In the genomic region with DNA sequence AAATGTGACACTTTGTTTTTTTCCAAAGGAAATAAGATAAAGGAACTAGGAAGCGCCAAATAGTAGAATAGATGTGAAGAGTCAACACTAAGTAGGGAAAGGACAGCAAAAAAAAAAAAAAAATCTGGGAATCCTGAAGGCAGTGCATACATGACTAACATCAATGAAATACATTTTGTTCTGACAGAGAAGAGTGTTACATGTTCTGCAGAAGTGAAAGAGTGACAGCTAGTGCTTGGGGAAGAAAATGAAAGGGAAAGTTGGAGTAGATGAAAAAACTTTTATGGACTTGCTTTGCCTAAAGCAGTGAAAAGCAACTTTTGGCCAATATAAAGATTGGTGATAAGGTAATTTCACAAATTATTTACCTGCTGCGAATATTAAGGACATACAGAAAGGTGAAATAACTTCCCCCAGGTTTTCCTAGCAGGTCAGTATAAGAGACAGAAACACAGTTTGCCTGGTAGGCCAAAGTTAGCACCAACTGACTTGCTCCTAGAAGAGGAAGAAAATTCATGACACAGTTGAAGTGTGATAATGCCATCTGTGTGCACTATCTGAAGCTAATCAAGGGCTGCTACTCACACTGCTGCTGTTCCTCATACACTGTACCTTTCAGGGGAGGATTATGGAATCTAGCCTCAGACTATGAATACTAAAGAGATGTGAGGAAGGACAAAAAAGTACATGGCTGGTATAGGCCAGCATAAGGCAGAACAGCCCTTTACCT, we compare ENCODE assay signal across 8 cellular contexts. TPM values are rescaled to one million over a fixed set of nuclear protein-coding genes. Genes with fewer than 3 reads are reported as not detected.
DNase-seq lines count a peak whose midpoint lies in the region; ATAC-seq and TF ChIP-seq lines count a peak whose summit lies in the region.

No MANE protein-coding gene starts in this region.

- H3K9me3 Mint-ChIP-seq in stimulated activated naive CD8-positive, alpha-beta T cell treated with anti-CD3 and anti-CD28 coated beads, Interleukin-15, Interleukin-2, amounts not matched to agents 100 ng/mL and 50 ng/mL, for 24 hours: no peaks in the 10 kb centered on the region

- in situ Hi-C loops in KBM-7 (cut with MboI; ENCODE audit: low pct_unique_long_range_greater_than_20kb, low sequenced_read_pairs) (no loop called here), brain microvascular endothelial cell (cut with HindIII; ENCODE audit: low pct_ligation_motif_present, low sequenced_read_pairs) (no loop called here)

- no peak for DNase-seq in stimulated activated naive CD8-positive, alpha-beta T cell treated with anti-CD3 and anti-CD28 coated beads, Interleukin-15, Interleukin-2, amounts not matched to agents 100 U/mL and 50 U/mL, for 24 hours
- DNase-seq in KBM-7 (peak; percentile 20), erythroblast (lab: John Stamatoyannopoulos, UW) (peak; percentile 43 to 62), uterus (no peak), iPS-NIHi11 (ENCODE audit: low spot score) (no peak), cerebellum (ENCODE audit: low spot score) (no peak), brain microvascular endothelial cell (no peak)

- H3K27ac Mint-ChIP-seq in stimulated activated naive CD8-positive, alpha-beta T cell treated with anti-CD3 and anti-CD28 coated beads, Interleukin-15, Interleukin-2, amounts not matched to agents 100 ng/mL and 50 ng/mL, for 24 hours: peak overlapping the region; percentile 41

- H3K4me1 ChIP-seq in uterus: no peaks in the 10 kb centered on the region

- no peaks in the 10 kb centered on the region for H3K36me3 ChIP-seq in uterus
- H3K36me3 ChIP-seq in brain microvascular endothelial cell (replicated peaks): no peaks in the 10 kb centered on the region

- no peak overlapping the region for H3K4me3 ChIP-seq in uterus
- no peak overlapping the region for H3K4me3 ChIP-seq in brain microvascular endothelial cell (ENCODE audit: low read depth, low read length)

- TF ChIP-seq CTCF in uterus (IDR thresholded peaks at IDR 0.05) (no peak), brain microvascular endothelial cell (IDR thresholded peaks at IDR 0.05; ENCODE audit: low read depth, low read length, missing control alignments) (no peak)

- TF ChIP-seq POLR2A in erythroblast (IDR thresholded peaks at IDR 0.05; ENCODE audit: low read length): no peak
- TF ChIP-seq POLR2A in uterus (IDR thresholded peaks at IDR 0.05): no peak

- no peaks in the 10 kb centered on the region for H3K27me3 ChIP-seq in uterus
- H3K27me3 ChIP-seq in brain microvascular endothelial cell (replicated peaks): no peaks in the 10 kb centered on the region

- peak overlapping the region; percentile 19 to 24 for H3K27ac ChIP-seq in uterus
- H3K27ac ChIP-seq in brain microvascular endothelial cell: no peak overlapping the region

- H3K9me3 ChIP-seq in uterus: no peaks in the 10 kb centered on the region

- intact Hi-C loops in uterus (cut with DNase I; ENCODE audit: low total_unique reads): no loop called here

- no peak for ATAC-seq in stimulated activated naive CD8-positive, alpha-beta T cell treated with anti-CD3 and anti-CD28 coated beads, Interleukin-15, Interleukin-2, amounts not matched to agents 100 U/mL and 50 U/mL, for 24 hours

- peaks cover 16% of the 10 kb centered on the region for H3K4me1 Mint-ChIP-seq in stimulated activated naive CD8-positive, alpha-beta T cell treated with anti-CD3 and anti-CD28 coated beads, Interleukin-15, Interleukin-2, amounts not matched to agents 100 ng/mL and 50 ng/mL, for 24 hours (ENCODE audit: low read depth)

- H3K36me3 Mint-ChIP-seq in stimulated activated naive CD8-positive, alpha-beta T cell treated with anti-CD3 and anti-CD28 coated beads, Interleukin-15, Interleukin-2, amounts not matched to agents 100 ng/mL and 50 ng/mL, for 24 hours (ENCODE audit: low read depth): peaks cover 44% of the 10 kb centered on the region

- H3K27me3 Mint-ChIP-seq in stimulated activated naive CD8-positive, alpha-beta T cell treated with anti-CD3 and anti-CD28 coated beads, Interleukin-15, Interleukin-2, amounts not matched to agents 100 ng/mL and 50 ng/mL, for 24 hours: no peaks in the 10 kb centered on the region

- no peak overlapping the region for H3K4me3 Mint-ChIP-seq in stimulated activated naive CD8-positive, alpha-beta T cell treated with anti-CD3 and anti-CD28 coated beads, Interleukin-15, Interleukin-2, amounts not matched to agents 100 ng/mL and 50 ng/mL, for 24 hours

RNA-seq across cellular contexts. Expression of a gene that starts 38.6 kb away (rescaled TPM):
- total RNA-seq in uterus (10 to 100 TPM; 13.2 to 61.1 (median 25.5) TPM), cerebellum (52.1 TPM)

Comparison
In these comparisons a context has a peak if more than half of its experiments do, and no peak if none do; other contexts are left out.
1. DNase-seq: peak in KBM-7 (single experiment) and erythroblast (2 of 2); none in stimulated activated naive CD8-positive, alpha-beta T cell treated with anti-CD3 and anti-CD28 coated beads, Interleukin-15, Interleukin-2, amounts not matched to agents 100 U/mL and 50 U/mL, for 24 hours (single experiment), uterus (0 of 2), iPS-NIHi11 (single experiment), cerebellum (single experiment) and brain microvascular endothelial cell (single experiment).